In the genomic region with DNA sequence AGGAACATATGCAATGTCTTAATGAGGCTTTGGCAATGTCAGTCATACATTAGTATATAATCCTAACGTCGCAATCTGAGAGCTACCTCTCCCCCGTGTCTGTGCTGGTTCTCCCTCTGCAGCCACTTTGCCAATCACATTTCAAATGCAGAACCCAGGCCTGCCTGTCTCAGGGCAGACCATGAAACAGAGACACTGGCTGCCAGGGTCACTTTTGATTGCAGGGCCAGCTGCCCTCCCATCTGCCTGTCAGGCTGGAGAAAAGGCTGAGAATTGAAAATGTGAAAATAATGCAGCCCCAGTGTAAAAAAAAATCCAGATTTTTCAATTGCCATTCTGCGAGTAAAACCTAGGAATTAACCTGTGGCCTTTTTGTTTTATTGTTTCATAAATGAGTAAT, we compare ENCODE assay signal across 1 cellular context.
TF ChIP-seq lines count a peak whose summit lies in the region.

No MANE protein-coding gene starts in this region.

TF ChIP-seq in GM23338, 12 proteins besides CTCF, POLR2A, EP300 and RAD21 (continued from another document):
- TF ChIP-seq, protein P1, sequence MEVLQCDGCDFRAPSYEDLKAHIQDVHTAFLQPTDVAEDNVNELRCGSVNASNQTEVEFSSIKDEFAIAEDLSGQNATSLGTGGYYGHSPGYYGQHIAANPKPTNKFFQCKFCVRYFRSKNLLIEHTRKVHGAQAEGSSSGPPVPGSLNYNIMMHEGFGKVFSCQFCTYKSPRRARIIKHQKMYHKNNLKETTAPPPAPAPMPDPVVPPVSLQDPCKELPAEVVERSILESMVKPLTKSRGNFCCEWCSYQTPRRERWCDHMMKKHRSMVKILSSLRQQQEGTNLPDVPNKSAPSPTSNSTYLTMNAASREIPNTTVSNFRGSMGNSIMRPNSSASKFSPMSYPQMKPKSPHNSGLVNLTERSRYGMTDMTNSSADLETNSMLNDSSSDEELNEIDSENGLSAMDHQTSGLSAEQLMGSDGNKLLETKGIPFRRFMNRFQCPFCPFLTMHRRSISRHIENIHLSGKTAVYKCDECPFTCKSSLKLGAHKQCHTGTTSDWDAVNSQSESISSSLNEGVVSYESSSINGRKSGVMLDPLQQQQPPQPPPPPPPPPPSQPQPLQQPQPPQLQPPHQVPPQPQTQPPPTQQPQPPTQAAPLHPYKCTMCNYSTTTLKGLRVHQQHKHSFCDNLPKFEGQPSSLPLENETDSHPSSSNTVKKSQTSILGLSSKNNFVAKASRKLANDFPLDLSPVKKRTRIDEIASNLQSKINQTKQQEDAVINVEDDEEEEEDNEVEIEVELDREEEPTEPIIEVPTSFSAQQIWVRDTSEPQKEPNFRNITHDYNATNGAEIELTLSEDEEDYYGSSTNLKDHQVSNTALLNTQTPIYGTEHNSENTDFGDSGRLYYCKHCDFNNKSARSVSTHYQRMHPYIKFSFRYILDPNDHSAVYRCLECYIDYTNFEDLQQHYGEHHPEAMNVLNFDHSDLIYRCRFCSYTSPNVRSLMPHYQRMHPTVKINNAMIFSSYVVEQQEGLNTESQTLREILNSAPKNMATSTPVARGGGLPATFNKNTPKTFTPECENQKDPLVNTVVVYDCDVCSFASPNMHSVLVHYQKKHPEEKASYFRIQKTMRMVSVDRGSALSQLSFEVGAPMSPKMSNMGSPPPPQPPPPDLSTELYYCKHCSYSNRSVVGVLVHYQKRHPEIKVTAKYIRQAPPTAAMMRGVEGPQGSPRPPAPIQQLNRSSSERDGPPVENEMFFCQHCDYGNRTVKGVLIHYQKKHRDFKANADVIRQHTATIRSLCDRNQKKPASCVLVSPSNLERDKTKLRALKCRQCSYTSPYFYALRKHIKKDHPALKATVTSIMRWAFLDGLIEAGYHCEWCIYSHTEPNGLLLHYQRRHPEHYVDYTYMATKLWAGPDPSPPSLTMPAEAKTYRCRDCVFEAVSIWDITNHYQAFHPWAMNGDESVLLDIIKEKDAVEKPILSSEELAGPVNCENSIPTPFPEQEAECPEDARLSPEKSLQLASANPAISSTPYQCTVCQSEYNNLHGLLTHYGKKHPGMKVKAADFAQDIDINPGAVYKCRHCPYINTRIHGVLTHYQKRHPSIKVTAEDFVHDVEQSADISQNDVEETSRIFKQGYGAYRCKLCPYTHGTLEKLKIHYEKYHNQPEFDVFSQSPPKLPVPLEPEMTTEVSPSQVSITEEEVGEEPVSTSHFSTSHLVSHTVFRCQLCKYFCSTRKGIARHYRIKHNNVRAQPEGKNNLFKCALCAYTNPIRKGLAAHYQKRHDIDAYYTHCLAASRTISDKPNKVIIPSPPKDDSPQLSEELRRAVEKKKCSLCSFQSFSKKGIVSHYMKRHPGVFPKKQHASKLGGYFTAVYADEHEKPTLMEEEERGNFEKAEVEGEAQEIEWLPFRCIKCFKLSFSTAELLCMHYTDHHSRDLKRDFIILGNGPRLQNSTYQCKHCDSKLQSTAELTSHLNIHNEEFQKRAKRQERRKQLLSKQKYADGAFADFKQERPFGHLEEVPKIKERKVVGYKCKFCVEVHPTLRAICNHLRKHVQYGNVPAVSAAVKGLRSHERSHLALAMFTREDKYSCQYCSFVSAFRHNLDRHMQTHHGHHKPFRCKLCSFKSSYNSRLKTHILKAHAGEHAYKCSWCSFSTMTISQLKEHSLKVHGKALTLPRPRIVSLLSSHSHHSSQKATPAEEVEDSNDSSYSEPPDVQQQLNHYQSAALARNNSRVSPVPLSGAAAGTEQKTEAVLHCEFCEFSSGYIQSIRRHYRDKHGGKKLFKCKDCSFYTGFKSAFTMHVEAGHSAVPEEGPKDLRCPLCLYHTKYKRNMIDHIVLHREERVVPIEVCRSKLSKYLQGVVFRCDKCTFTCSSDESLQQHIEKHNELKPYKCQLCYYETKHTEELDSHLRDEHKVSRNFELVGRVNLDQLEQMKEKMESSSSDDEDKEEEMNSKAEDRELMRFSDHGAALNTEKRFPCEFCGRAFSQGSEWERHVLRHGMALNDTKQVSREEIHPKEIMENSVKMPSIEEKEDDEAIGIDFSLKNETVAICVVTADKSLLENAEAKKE (CRISPR knock-in tag; IDR thresholded peaks at IDR 0.05), result no peak
- TF ChIP-seq NANOG (IDR thresholded peaks at IDR 0.05; ENCODE audit: borderline replicate concordance) (no peak), EZH2 (IDR thresholded peaks at IDR 0.05; ENCODE audit: low read depth, unreplicated experiment) (no peak)
